In genomic region chr5:2387224-2388004, GRCh38 we compare ENCODE assay signal across 1 cellular context.
TF ChIP-seq lines count a peak whose summit lies in the region.

No MANE protein-coding gene starts in this region.

TF ChIP-seq in H1, 55 proteins besides CTCF, POLR2A, EP300 and RAD21 (continued from another document):
- TF ChIP-seq CHD7 (IDR thresholded peaks at IDR 0.05; ENCODE audit: insufficient replicate concordance, low read length) (no peak), SP2 (IDR thresholded peaks at IDR 0.05; ENCODE audit: low read length) (no peak), JUN (IDR thresholded peaks at IDR 0.05; ENCODE audit: low read depth, low read length) (no peak), CREB1 (IDR thresholded peaks at IDR 0.05) (no peak), HDAC6 (IDR thresholded peaks at IDR 0.05; ENCODE audit: low read depth, low read length) (no peak), RXRA (IDR thresholded peaks at IDR 0.05; ENCODE audit: insufficient read depth, low read depth, low read length) (no peak), BCL11A (IDR thresholded peaks at IDR 0.05; ENCODE audit: low read depth in 2 of 2, low read length in 2 of 2) (no peak), TCF12 (IDR thresholded peaks at IDR 0.05; ENCODE audit: low read depth, low read length) (no peak), TEAD4 (IDR thresholded peaks at IDR 0.05; ENCODE audit: low read depth, low read length) (no peak)
